In the genomic region with DNA sequence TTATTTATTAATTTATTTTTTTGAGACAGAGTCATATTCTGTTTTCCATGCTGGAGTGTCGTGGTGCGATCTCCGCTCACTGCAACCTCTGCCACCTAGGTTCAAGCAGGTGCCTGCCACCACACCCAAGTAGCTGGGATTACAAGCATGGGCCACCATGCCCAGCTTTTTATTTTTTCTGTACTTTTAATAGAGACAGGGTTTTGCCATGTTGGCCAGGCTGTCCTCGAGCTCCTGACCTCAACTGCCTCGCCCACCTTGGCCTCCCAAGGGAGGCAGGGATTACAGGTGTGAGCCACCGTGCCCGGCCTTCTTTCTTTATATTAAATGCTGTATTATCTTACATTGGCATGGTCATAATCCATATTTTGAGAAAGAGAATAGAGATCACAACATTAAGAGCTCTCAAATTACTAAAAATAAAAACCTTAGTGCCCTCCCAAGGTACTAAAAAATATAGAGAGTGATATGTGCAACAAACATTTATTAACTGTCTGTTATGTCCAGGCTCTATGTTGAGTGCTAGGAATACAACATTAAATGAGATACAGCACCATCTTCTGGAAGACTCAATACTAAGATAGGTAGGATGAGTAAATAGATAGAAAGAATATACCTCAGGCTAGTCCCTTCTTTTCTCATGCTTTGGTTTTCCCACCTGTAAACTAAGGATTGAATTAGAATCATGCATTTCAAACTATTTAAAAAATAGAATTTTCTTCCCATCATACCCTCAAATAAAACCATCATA, we compare ENCODE assay signal across 12 cellular contexts.
DNase-seq lines count a peak whose midpoint lies in the region; ATAC-seq, FAIRE-seq and TF ChIP-seq lines count a peak whose summit lies in the region.
"Had no signal": no experiment of that assay in that cellular context is flagged by ENCODE, and none has a peak within 500 bp of the region (broad histone marks: within the 10 kb centered on the region; RNA-seq: fewer than 3 reads in every experiment).

No MANE protein-coding gene starts in this region.

- H3K27me3 ChIP-seq in mammary epithelial cell (ENCODE audit: insufficient read depth, low read length) = no peaks in the 10 kb centered on the region
- H3K27me3 ChIP-seq in lower lobe of right lung (ENCODE audit: low read depth) = no peaks in the 10 kb centered on the region
- H3K27me3 ChIP-seq in small intestine (ENCODE audit: control insufficient read depth in 2 of 2, insufficient read depth in 2 of 2, low read length in 2 of 2) = no peaks in the 10 kb centered on the region
- H3K27me3 ChIP-seq in tibial nerve = no peaks in the 10 kb centered on the region
- H3K27me3 ChIP-seq: MG63, spleen had no signal

- dilution Hi-C loops in mammary epithelial cell (cut with HindIII; ENCODE audit: low sequenced_read_pairs) = no loop called here

- no TSS peak for BruUV-seq in mammary epithelial cell (replicated peaks; lab: Mats Ljungman, UMichigan)

- H3K9me3 ChIP-seq in mammary epithelial cell (replicated peaks; ENCODE audit: insufficient read depth, low read length) (no peaks in the 10 kb centered on the region), lower lobe of right lung (no peaks in the 10 kb centered on the region), small intestine (ENCODE audit: control insufficient read depth, low read depth) (no peaks in the 10 kb centered on the region), tibial nerve (no peaks in the 10 kb centered on the region)
- H3K9me3 ChIP-seq: MG63, spleen had no signal

- intact Hi-C loops in mammary epithelial cell (cut with micrococcal nuclease) = loop anchor here (1.0 kb wide), 2 partner anchors 34 to 370 kb away; no protein-coding TSS in a partner anchor
- intact Hi-C loops in lower lobe of right lung (cut with DNase I) = no loop called here
- intact Hi-C loops in left colon (cut with DNase I, micrococcal nuclease) = loop anchor here in 1 of 2 donors (10.0 kb wide), 1 partner anchor 370 kb away; no protein-coding TSS in a partner anchor

- no peak overlapping the region for H2AFZ ChIP-seq in mammary epithelial cell (ENCODE audit: low read depth, low read length)

- no peak for TF ChIP-seq EP300 in tibial nerve (IDR thresholded peaks at IDR 0.05)

- H3K9ac ChIP-seq in mammary epithelial cell (ENCODE audit: insufficient read depth, low read length) = no peak overlapping the region

- CTCF ChIA-PET in mammary epithelial cell (lab: Charles Lee; ENCODE audit: low non-redundant PET) = interaction anchor here (0.6 to 0.7 kb wide), 3 partner anchors 34 to 304 kb away, joined by 3 to 6 read pairs (median 3); no protein-coding TSS in a partner anchor

- WGBS in mammary epithelial cell (ENCODE audit: low coverage, missing lambda C conversion rate) = 68% methylated on average over 7 of the region's 7 CpGs
- WGBS in small intestine, 3 donors = 79 to 90% (median 80%) methylated on average over 7 of the region's 7 CpGs
- 91 to 94% methylated on average over 7 of the region's 7 CpGs for WGBS in tibial nerve, 2 donors

- no peak overlapping the region for H3K27ac ChIP-seq in mammary epithelial cell (ENCODE audit: insufficient read depth, low read depth, low read length)
- no peak overlapping the region for H3K27ac ChIP-seq in lower lobe of right lung
- H3K27ac ChIP-seq in small intestine (ENCODE audit: low read depth in 1 of 2, low read length in 1 of 2) = no peak overlapping the region
- no peak overlapping the region for H3K27ac ChIP-seq in tibial nerve
- H3K27ac ChIP-seq: spleen had no signal

- H3K4me1 ChIP-seq in mammary epithelial cell (ENCODE audit: insufficient read depth, low read length) = no peaks in the 10 kb centered on the region
- no peaks in the 10 kb centered on the region for H3K4me1 ChIP-seq in lower lobe of right lung
- H3K4me1 ChIP-seq in small intestine (ENCODE audit: control insufficient read depth in 2 of 2, insufficient read depth in 1 of 2, low read depth in 1 of 2, low read length in 1 of 2) = no peaks in the 10 kb centered on the region
- no peaks in the 10 kb centered on the region for H3K4me1 ChIP-seq in tibial nerve
- H3K4me1 ChIP-seq: spleen had no signal

- DNase-seq in D721Med (ENCODE audit: insufficient read length, low spot score) (no peak), LNCaP clone FGC (ENCODE audit: low read depth) (peak; percentile 13), mammary epithelial cell (peak; percentile 29), lower lobe of right lung (no peak), small intestine (no peak), foreskin melanocyte (no peak), left colon (no peak), tibial nerve (ENCODE audit: low spot score in 2 of 2) (no peak)
- DNase-seq: activated naive CD4-positive, alpha-beta T cell; MG63; spleen had no signal

- no peak overlapping the region for H3K4me3 ChIP-seq in LNCaP clone FGC (ENCODE audit: low read depth, low read length)
- no peak overlapping the region for H3K4me3 ChIP-seq in mammary epithelial cell (replicated peaks in 1 of 3; ENCODE audit: insufficient read depth in 1 of 3, low read depth in 2 of 3, low read length in 3 of 3)
- H3K4me3 ChIP-seq in lower lobe of right lung = no peak overlapping the region
- H3K4me3 ChIP-seq in small intestine (ENCODE audit: low read depth in 1 of 2, low read length in 2 of 2) = no peak overlapping the region
- no peak overlapping the region for H3K4me3 ChIP-seq in tibial nerve
- H3K4me3 ChIP-seq: MG63, spleen had no signal

- in situ Hi-C loops in mammary epithelial cell (cut with MboI; ENCODE audit: low sequenced_read_pairs in 2 of 2) = loop anchor here in 1 of 2 donors (10.0 kb wide), 1 partner anchor 370 kb away; no protein-coding TSS in a partner anchor

- FAIRE-seq in D721Med (lab: Jason Lieb, UNC) = no peak
- no peak for FAIRE-seq in small intestine (lab: Jason Lieb, UNC)
- FAIRE-seq: H1 had no signal

- H3K4me2 ChIP-seq in mammary epithelial cell (ENCODE audit: insufficient read depth, low read depth, low read length) = no peak overlapping the region

- H3K36me3 ChIP-seq in mammary epithelial cell (ENCODE audit: insufficient read depth, low read length) = no peaks in the 10 kb centered on the region
- H3K36me3 ChIP-seq in lower lobe of right lung = no peaks in the 10 kb centered on the region
- no peaks in the 10 kb centered on the region for H3K36me3 ChIP-seq in small intestine (ENCODE audit: control insufficient read depth in 2 of 2, insufficient read depth in 2 of 2, low read length in 2 of 2)
- no peaks in the 10 kb centered on the region for H3K36me3 ChIP-seq in tibial nerve
- H3K36me3 ChIP-seq: MG63, spleen had no signal

- H4K20me1 ChIP-seq in mammary epithelial cell (ENCODE audit: insufficient read depth, low read length) = no peaks in the 10 kb centered on the region

- TF ChIP-seq CTCF in D721Med (IDR thresholded peaks at IDR 0.05; ENCODE audit: insufficient read depth, missing control alignments) = peak; percentile 53
- peak; percentile 55 for TF ChIP-seq CTCF in LNCaP clone FGC (IDR thresholded peaks at IDR 0.05; ENCODE audit: control insufficient read depth, extremely low read depth, insufficient read depth)
- peak; percentile 17 to 47 for TF ChIP-seq CTCF in mammary epithelial cell (conservative IDR thresholded peaks at IDR 0.05 in 1 of 2, IDR thresholded peaks at IDR 0.05 in 1 of 2; ENCODE audit: extremely low read depth in 1 of 2, insufficient read depth in 1 of 2, low read depth in 1 of 2, low read length in 2 of 2)
- TF ChIP-seq CTCF in lower lobe of right lung (IDR thresholded peaks at IDR 0.05) = peak; percentile 12
- TF ChIP-seq CTCF in tibial nerve (IDR thresholded peaks at IDR 0.05) = peak in 2 of 5 experiments; percentile 29 to 39

- ATAC-seq in lower lobe of right lung (no peak), left colon (no peak)

- no peak for TF ChIP-seq POLR2A in tibial nerve (IDR thresholded peaks at IDR 0.05)

- no peaks in the 10 kb centered on the region for H3K79me2 ChIP-seq in mammary epithelial cell (ENCODE audit: insufficient read depth, low read length)

Comparison
In these comparisons a context has a peak if more than half of its experiments do, and no peak if none do; other contexts are left out.
1. DNase-seq: peak in LNCaP clone FGC (single experiment) and mammary epithelial cell (single experiment); none in D721Med (single experiment), lower lobe of right lung (single experiment), small intestine (single experiment), foreskin melanocyte (single experiment), left colon (0 of 2) and tibial nerve (0 of 2).